Comparison of ENCODE assay signal across 1 cellular context in genomic region chr12:57518920-57519757, GRCh38.
TF ChIP-seq lines count a peak whose summit lies in the region.

No MANE protein-coding gene starts in this region.

TF ChIP-seq in HEK293, 187 proteins besides CTCF, POLR2A, EP300 and RAD21 (continued from another document):
- TF ChIP-seq ZNF362 (tag by site-specific recombination; IDR thresholded peaks at IDR 0.05) (no peak), OVOL3 (tag by site-specific recombination; IDR thresholded peaks at IDR 0.05) (no peak), TCF7L2 (IDR thresholded peaks at IDR 0.05; ENCODE audit: borderline replicate concordance, low read depth, low read length) (no peak), ZNF19 (tag by site-specific recombination; IDR thresholded peaks at IDR 0.05; ENCODE audit: low read depth) (no peak), GFI1B (tag by site-specific recombination; IDR thresholded peaks at IDR 0.05) (no peak), KLF10 (tag by site-specific recombination; IDR thresholded peaks at IDR 0.05) (no peak), ZNF140 (tag by site-specific recombination; IDR thresholded peaks at IDR 0.05) (no peak), ZBTB48 (tag by site-specific recombination; IDR thresholded peaks at IDR 0.05) (no peak), ELK4 (IDR thresholded peaks at IDR 0.05; ENCODE audit: borderline replicate concordance, low read depth, low read length) (no peak), ZNF133 (tag by site-specific recombination; IDR thresholded peaks at IDR 0.05) (no peak), KLF1 (tag by site-specific recombination; IDR thresholded peaks at IDR 0.05) (no peak), ZNF37A (tag by site-specific recombination; IDR thresholded peaks at IDR 0.05) (no peak), PRDM1 (tag by site-specific recombination; IDR thresholded peaks at IDR 0.05) (peak; percentile 92), SP3 (tag by site-specific recombination; IDR thresholded peaks at IDR 0.05) (no peak), ZEB2 (tag by site-specific recombination; IDR thresholded peaks at IDR 0.05) (no peak), ZNF670 (tag by site-specific recombination; IDR thresholded peaks at IDR 0.05; ENCODE audit: low read depth) (no peak), ZNF24 (tag by site-specific recombination; IDR thresholded peaks at IDR 0.05) (no peak), ZBTB26 (tag by site-specific recombination; optimal IDR thresholded peaks at IDR 0.05) (no peak), ZNF488 (tag by site-specific recombination; IDR thresholded peaks at IDR 0.05) (no peak), HOXD13 (CRISPR knock-in tag; IDR thresholded peaks at IDR 0.05; ENCODE audit: borderline replicate concordance) (no peak), BCL6B (tag by site-specific recombination; IDR thresholded peaks at IDR 0.05) (no peak), KLF9 (tag by site-specific recombination; IDR thresholded peaks at IDR 0.05; ENCODE audit: low read depth) (no peak), ZNF26 (tag by site-specific recombination; IDR thresholded peaks at IDR 0.05) (no peak), ZNF112 (tag by site-specific recombination; IDR thresholded peaks at IDR 0.05) (no peak), ZNF280C (tag by site-specific recombination; IDR thresholded peaks at IDR 0.05) (no peak), ZSCAN23 (tag by site-specific recombination; IDR thresholded peaks at IDR 0.05) (no peak), ZNF555 (tag by site-specific recombination; conservative IDR thresholded peaks at IDR 0.05) (no peak), BCL11B (tag by site-specific recombination; IDR thresholded peaks at IDR 0.05; ENCODE audit: low read depth) (no peak), TSHZ1 (tag by site-specific recombination; IDR thresholded peaks at IDR 0.05; ENCODE audit: borderline replicate concordance) (no peak), ZNF626 (tag by site-specific recombination; IDR thresholded peaks at IDR 0.05) (no peak), ZBTB44 (tag by site-specific recombination; IDR thresholded peaks at IDR 0.05) (0 out of 2 replicates have a peak, but pooled peaks have one; percentile 15), ZSCAN5A (tag by site-specific recombination; IDR thresholded peaks at IDR 0.05) (no peak), WT1 (tag by site-specific recombination; IDR thresholded peaks at IDR 0.05) (peak; percentile 16; the same call in 1 of the 2 replicates), ZNF391 (tag by site-specific recombination; IDR thresholded peaks at IDR 0.05; ENCODE audit: borderline replicate concordance, low read depth) (no peak), REPIN1 (tag by site-specific recombination; IDR thresholded peaks at IDR 0.05; ENCODE audit: low read depth) (no peak)
